In genomic region chr5:56056875-56057274, GRCh38 we compare ENCODE assay signal across 11 cellular contexts.
DNase-seq lines count a peak whose midpoint lies in the region; ATAC-seq, FAIRE-seq and TF ChIP-seq lines count a peak whose summit lies in the region.
"Had no signal": no experiment of that assay in that cellular context is flagged by ENCODE, and none has a peak within 500 bp of the region (broad histone marks: within the 10 kb centered on the region; RNA-seq: fewer than 3 reads in every experiment).

No MANE protein-coding gene starts in this region.

- ATAC-seq in GM19351 (IDR thresholded peaks at IDR 0.05; ENCODE audit: unreplicated experiment) (peak; percentile 81), HG02884 (IDR thresholded peaks at IDR 0.05; ENCODE audit: unreplicated experiment) (peak; percentile 62), gastroesophageal sphincter (no peak)
- ATAC-seq: esophagus mucosa had no signal

- TF ChIP-seq CTCF in GM12865 (IDR thresholded peaks at IDR 0.05; ENCODE audit: insufficient read depth, low read depth, low read length, missing control alignments): no peak
- no peak for TF ChIP-seq CTCF in MM.1S (IDR thresholded peaks at IDR 0.05; ENCODE audit: low read length)
- TF ChIP-seq CTCF in gastroesophageal sphincter (IDR thresholded peaks at IDR 0.05): no peak
- TF ChIP-seq CTCF in esophagus squamous epithelium (IDR thresholded peaks at IDR 0.05): no peak

- H3K9ac ChIP-seq in MM.1S (ENCODE audit: low read length): no peak overlapping the region

- no peaks in the 10 kb centered on the region for H4K20me1 ChIP-seq in MM.1S (ENCODE audit: insufficient read depth, low read length)

- no peaks in the 10 kb centered on the region for H3K36me3 ChIP-seq in MM.1S (replicated peaks; ENCODE audit: insufficient read depth, low read length)
- H3K36me3 ChIP-seq in gastroesophageal sphincter: no peaks in the 10 kb centered on the region
- no peaks in the 10 kb centered on the region for H3K36me3 ChIP-seq in esophagus squamous epithelium

- peak overlapping the region; percentile 21; the same call in 1 of the 2 replicates for H2AFZ ChIP-seq in MM.1S (ENCODE audit: low read length)

- TF ChIP-seq EP300 in gastroesophageal sphincter (IDR thresholded peaks at IDR 0.05): no peak

- peaks cover 37% of the 10 kb centered on the region for H3K4me1 ChIP-seq in MM.1S (ENCODE audit: low read length)
- H3K4me1 ChIP-seq in gastroesophageal sphincter: peaks cover 0 to 20% (median 14%) of the 10 kb centered on the region in 3 donors
- H3K4me1 ChIP-seq in esophagus squamous epithelium: peaks cover 0 to 17% (median 12%) of the 10 kb centered on the region in 3 donors

- peak; percentile 83 for DNase-seq in GM12865 (ENCODE audit: low read depth)
- DNase-seq in MM.1S: no peak
- DNase-seq in esophagus squamous epithelium (lab: John Stamatoyannopoulos, UW): no peak
- DNase-seq in NCI-H2107 (lab: John Stamatoyannopoulos, UW): no peak
- no peak for DNase-seq in HTR-8/SVneo (ENCODE audit: insufficient read length, low spot score)
- DNase-seq: stimulated activated CD4-positive, alpha-beta T cell treated with anti-CD3 and anti-CD28 coated beads, Interleukin-4, amount 100 ng/mL, for 24 hours had no signal

- H3K79me2 ChIP-seq in MM.1S (ENCODE audit: low read length): no peaks in the 10 kb centered on the region

- peaks cover 5% of the 10 kb centered on the region for H3F3A ChIP-seq in MM.1S (ENCODE audit: insufficient read depth, low read length)

- H3K27me3 ChIP-seq in MM.1S (replicated peaks; ENCODE audit: insufficient read depth, low read length): no peaks in the 10 kb centered on the region
- no peaks in the 10 kb centered on the region for H3K27me3 ChIP-seq in gastroesophageal sphincter
- H3K27me3 ChIP-seq in esophagus squamous epithelium: no peaks in the 10 kb centered on the region

- H3K4me2 ChIP-seq in MM.1S (ENCODE audit: low read depth, low read length): peak overlapping the region; percentile 28; the same call in 1 of the 2 replicates

- H3K9me2 ChIP-seq in MM.1S (replicated peaks; ENCODE audit: insufficient read depth, low read length): no peaks in the 10 kb centered on the region

- FAIRE-seq in HTR-8/SVneo (lab: Jason Lieb, UNC): no peak
- FAIRE-seq: keratinocyte had no signal

- WGBS in gastroesophageal sphincter (ENCODE audit: low coverage in 1 of 2), 2 donors: 86 to 88% methylated on average over 2 of the region's 2 CpGs
- WGBS in esophagus squamous epithelium, 2 donors: 86 to 87% methylated on average over 2 of the region's 2 CpGs

- intact Hi-C loops in esophagus squamous epithelium (cut with DNase I): no loop called here

- H3K9me3 ChIP-seq in MM.1S (replicated peaks; ENCODE audit: insufficient read depth, low read length): no peaks in the 10 kb centered on the region
- peaks cover 0 to 11% (median 0%) of the 10 kb centered on the region in 3 donors for H3K9me3 ChIP-seq in gastroesophageal sphincter
- H3K9me3 ChIP-seq in esophagus squamous epithelium: no peaks in the 10 kb centered on the region

- no peak overlapping the region; the same call in 1 of the 2 replicates for H3K4me3 ChIP-seq in GM12865 (ENCODE audit: low read depth, low read length)
- peak overlapping the region; percentile 11; the same call in 1 of the 2 replicates for H3K4me3 ChIP-seq in MM.1S (ENCODE audit: low read length)
- no peak overlapping the region for H3K4me3 ChIP-seq in gastroesophageal sphincter
- H3K4me3 ChIP-seq in esophagus squamous epithelium: no peak overlapping the region

- H3K27ac ChIP-seq in MM.1S (ENCODE audit: low read length): no peak overlapping the region
- H3K27ac ChIP-seq in gastroesophageal sphincter: no peak overlapping the region
- H3K27ac ChIP-seq in esophagus squamous epithelium: no peak overlapping the region

- TF ChIP-seq POLR2A in gastroesophageal sphincter (IDR thresholded peaks at IDR 0.05) (no peak), esophagus squamous epithelium (IDR thresholded peaks at IDR 0.05) (no peak)
